In genomic region chr2:27218614-27219013, GRCh38 we compare ENCODE assay signal across 1 cellular context.
TF ChIP-seq lines count a peak whose summit lies in the region.

No MANE protein-coding gene starts in this region.

TF ChIP-seq in WTC11, 78 proteins besides CTCF, POLR2A, EP300 and RAD21 (continued from another document):
- no peak for TF ChIP-seq E2F4 (CRISPR knock-in tag; IDR thresholded peaks at IDR 0.05; ENCODE audit: borderline replicate concordance, low read depth)
- TF ChIP-seq CREB1 (CRISPR knock-in tag; IDR thresholded peaks at IDR 0.05) = no peak
- no peak for TF ChIP-seq ATF1 (CRISPR knock-in tag; IDR thresholded peaks at IDR 0.05)
- no peak for TF ChIP-seq ZNF671 (CRISPR knock-in tag; IDR thresholded peaks at IDR 0.05)
- no peak for TF ChIP-seq AR (CRISPR knock-in tag; IDR thresholded peaks at IDR 0.05)
- TF ChIP-seq FOXP1 (CRISPR knock-in tag; IDR thresholded peaks at IDR 0.05; ENCODE audit: borderline replicate concordance) = no peak
- TF ChIP-seq, protein P1, sequence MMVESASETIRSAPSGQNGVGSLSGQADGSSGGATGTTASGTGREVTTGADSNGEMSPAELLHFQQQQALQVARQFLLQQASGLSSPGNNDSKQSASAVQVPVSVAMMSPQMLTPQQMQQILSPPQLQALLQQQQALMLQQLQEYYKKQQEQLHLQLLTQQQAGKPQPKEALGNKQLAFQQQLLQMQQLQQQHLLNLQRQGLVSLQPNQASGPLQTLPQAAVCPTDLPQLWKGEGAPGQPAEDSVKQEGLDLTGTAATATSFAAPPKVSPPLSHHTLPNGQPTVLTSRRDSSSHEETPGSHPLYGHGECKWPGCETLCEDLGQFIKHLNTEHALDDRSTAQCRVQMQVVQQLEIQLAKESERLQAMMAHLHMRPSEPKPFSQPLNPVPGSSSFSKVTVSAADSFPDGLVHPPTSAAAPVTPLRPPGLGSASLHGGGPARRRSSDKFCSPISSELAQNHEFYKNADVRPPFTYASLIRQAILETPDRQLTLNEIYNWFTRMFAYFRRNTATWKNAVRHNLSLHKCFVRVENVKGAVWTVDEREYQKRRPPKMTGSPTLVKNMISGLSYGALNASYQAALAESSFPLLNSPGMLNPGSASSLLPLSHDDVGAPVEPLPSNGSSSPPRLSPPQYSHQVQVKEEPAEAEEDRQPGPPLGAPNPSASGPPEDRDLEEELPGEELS (CRISPR knock-in tag; IDR thresholded peaks at IDR 0.05) = no peak
- TF ChIP-seq, protein P2, sequence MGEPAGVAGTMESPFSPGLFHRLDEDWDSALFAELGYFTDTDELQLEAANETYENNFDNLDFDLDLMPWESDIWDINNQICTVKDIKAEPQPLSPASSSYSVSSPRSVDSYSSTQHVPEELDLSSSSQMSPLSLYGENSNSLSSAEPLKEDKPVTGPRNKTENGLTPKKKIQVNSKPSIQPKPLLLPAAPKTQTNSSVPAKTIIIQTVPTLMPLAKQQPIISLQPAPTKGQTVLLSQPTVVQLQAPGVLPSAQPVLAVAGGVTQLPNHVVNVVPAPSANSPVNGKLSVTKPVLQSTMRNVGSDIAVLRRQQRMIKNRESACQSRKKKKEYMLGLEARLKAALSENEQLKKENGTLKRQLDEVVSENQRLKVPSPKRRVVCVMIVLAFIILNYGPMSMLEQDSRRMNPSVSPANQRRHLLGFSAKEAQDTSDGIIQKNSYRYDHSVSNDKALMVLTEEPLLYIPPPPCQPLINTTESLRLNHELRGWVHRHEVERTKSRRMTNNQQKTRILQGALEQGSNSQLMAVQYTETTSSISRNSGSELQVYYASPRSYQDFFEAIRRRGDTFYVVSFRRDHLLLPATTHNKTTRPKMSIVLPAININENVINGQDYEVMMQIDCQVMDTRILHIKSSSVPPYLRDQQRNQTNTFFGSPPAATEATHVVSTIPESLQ (CRISPR knock-in tag; IDR thresholded peaks at IDR 0.05) = no peak
